ENCODE assay signal across 7 cellular contexts in the genomic region with DNA sequence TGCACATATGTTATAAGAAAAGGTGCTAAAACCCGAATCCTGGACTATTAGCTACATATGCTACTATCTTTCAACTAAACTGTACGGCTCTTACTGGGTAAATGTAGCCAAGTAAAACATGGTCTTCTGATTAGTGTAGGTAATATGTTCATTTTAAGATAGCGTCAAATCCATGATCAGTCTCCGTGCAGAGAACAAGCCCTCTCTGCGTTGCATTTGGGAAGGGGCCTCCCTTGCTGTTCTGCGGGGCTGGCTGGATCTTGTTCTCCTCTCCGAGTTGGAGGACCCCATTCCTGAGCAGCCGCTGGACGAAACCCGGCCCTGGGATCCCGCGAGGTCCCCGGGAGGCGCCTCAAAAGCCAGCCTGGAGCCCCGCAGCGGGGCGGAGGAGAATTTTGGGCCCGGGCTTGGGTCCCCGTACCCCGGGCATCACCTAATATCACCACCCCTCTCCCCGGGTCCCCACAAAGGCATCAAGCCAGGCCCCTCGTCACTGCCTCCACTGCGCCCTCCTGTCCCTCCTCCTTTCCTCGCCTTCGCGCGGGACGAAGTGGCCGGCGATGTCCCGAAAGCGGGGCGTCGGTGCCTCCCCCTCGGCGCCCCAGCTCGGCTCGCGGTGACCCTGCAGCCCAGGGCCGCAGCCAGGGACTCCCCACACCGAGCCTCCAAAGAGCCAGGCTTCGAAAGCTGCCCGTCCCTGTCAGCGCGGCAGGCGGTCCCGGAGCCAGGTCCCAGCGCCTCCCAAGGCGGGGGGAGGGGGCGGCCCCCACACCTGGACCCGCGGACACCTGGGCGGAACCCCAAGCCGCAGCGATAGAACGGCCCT. TPM values are rescaled to one million over a fixed set of nuclear protein-coding genes. Genes with fewer than 3 reads are reported as not detected.
DNase-seq lines count a peak whose midpoint lies in the region; ATAC-seq, FAIRE-seq and TF ChIP-seq lines count a peak whose summit lies in the region.

No MANE protein-coding gene starts in this region.

- WGBS in liver, result 10% methylated on average over 56 of the region's 56 CpGs

- no peak for TF ChIP-seq CTCF in HEK293 (tag by site-specific recombination; IDR thresholded peaks at IDR 0.05)
- TF ChIP-seq CTCF in breast epithelium (IDR thresholded peaks at IDR 0.05), result no peak
- no peak for TF ChIP-seq CTCF in liver (IDR thresholded peaks at IDR 0.05; ENCODE audit: low read depth, low read length, missing input control)
- no peak for TF ChIP-seq CTCF in tibial artery (IDR thresholded peaks at IDR 0.05)

- POLR2A ChIA-PET in HEK293 (lab: Yijun Ruan, JAX), result no interaction called here

- H3K4me3 ChIP-seq in HEK293 (ENCODE audit: low read depth, low read length) (peak overlapping the region; percentile 31), breast epithelium (peak overlapping the region; percentile 25 to 68 (median 51)), liver (ENCODE audit: low read depth in 1 of 3, low read length in 3 of 3) (peak overlapping the region in 2 of 3 donors; percentile 48 to 54), tibial artery (peak overlapping the region; percentile 33 to 46)

- TF ChIP-seq POLR2A in breast epithelium (IDR thresholded peaks at IDR 0.05), result no peak

- ATAC-seq in HG02642 (IDR thresholded peaks at IDR 0.05; ENCODE audit: poor library complexity, unreplicated experiment), result no peak

- FAIRE-seq in urothelium cell line (lab: Jason Lieb, UNC), result no peak

- H3K9me3 ChIP-seq in HEK293 (ENCODE audit: control insufficient read depth, insufficient read depth, low read depth, low read length) (no peaks in the 10 kb centered on the region), breast epithelium (no peaks in the 10 kb centered on the region), liver (ENCODE audit: control insufficient read depth in 4 of 4, low read length in 3 of 4) (no peaks in the 10 kb centered on the region), tibial artery (no peaks in the 10 kb centered on the region)

- intact Hi-C loops in breast epithelium (cut with DNase I; ENCODE audit: low total_unique reads) (no loop called here), tibial artery (cut with DNase I; ENCODE audit: low total_unique reads) (loop anchor here (5.0 kb wide), 1 partner anchor 462 kb away; no protein-coding TSS in a partner anchor)

- no peak for TF ChIP-seq RAD21 in liver (IDR thresholded peaks at IDR 0.05)

- H3K9ac ChIP-seq in liver (ENCODE audit: low read depth in 1 of 2, low read length in 2 of 2), result peak overlapping the region in 1 of 2 donors; percentile 20

- CTCF ChIA-PET in HEK293 (lab: Yijun Ruan, JAX), result interaction anchor here (0.6 to 12.3 kb wide), 29 partner anchors 12 to 987 kb away, joined by 3 to 269 read pairs (median 4); no protein-coding TSS in a partner anchor

- H3K27ac ChIP-seq in HEK293 (ENCODE audit: extremely low read depth, low read depth, low read length) (no peak overlapping the region), breast epithelium (no peak overlapping the region), liver (ENCODE audit: low read depth in 1 of 2, low read length in 2 of 2) (no peak overlapping the region), tibial artery (no peak overlapping the region)

- H3K36me3 ChIP-seq in HEK293 (ENCODE audit: control insufficient read depth in 2 of 2, insufficient read depth in 1 of 2, low read length in 2 of 2) (no peaks in the 10 kb centered on the region), breast epithelium (no peaks in the 10 kb centered on the region), liver (ENCODE audit: control insufficient read depth in 4 of 4, insufficient read depth in 3 of 4, low read depth in 1 of 4, low read length in 3 of 4) (no peaks in the 10 kb centered on the region), tibial artery (no peaks in the 10 kb centered on the region)

- no peaks in the 10 kb centered on the region for H3K4me1 ChIP-seq in HEK293 (ENCODE audit: control insufficient read depth, insufficient read depth, low read length)
- H3K4me1 ChIP-seq in breast epithelium, result no peaks in the 10 kb centered on the region
- peaks cover 7 to 12% (median 9%) of the 10 kb centered on the region in 4 donors for H3K4me1 ChIP-seq in liver (ENCODE audit: control insufficient read depth in 4 of 4, insufficient read depth in 4 of 4, low read length in 3 of 4)
- H3K4me1 ChIP-seq in tibial artery, result peaks cover 0 to 13% (median 9%) of the 10 kb centered on the region in 4 donors

- H3K27me3 ChIP-seq in breast epithelium (peaks cover 0 to 13% of the 10 kb centered on the region in 2 donors), liver (ENCODE audit: control insufficient read depth in 4 of 4, insufficient read depth in 4 of 4, low read length in 3 of 4) (peaks cover 0 to 11% (median 3%) of the 10 kb centered on the region in 4 donors), tibial artery (peaks cover 0 to 40% of the 10 kb centered on the region in 2 donors)

- DNase-seq in breast epithelium (ENCODE audit: low spot score in 2 of 2), result no peak
- DNase-seq in tibial artery, result no peak
- no peak for DNase-seq in urothelium cell line (ENCODE audit: low spot score)
- DNase-seq in NK-92 treated with Interleukin-12 subunit alpha and Interleukin-12 subunit beta, amount 100 ng/mL, for 24 hours (lab: John Stamatoyannopoulos, UW), result no peak

TF ChIP-seq in HEK293, 187 proteins besides CTCF, POLR2A, EP300 and RAD21:
- TF ChIP-seq ZNF146 (tag by site-specific recombination; IDR thresholded peaks at IDR 0.05), result no peak
- no peak for TF ChIP-seq ZNF777 (tag by site-specific recombination; IDR thresholded peaks at IDR 0.05; ENCODE audit: borderline replicate concordance)
- TF ChIP-seq YY1 (tag by site-specific recombination; IDR thresholded peaks at IDR 0.05), result no peak
- TF ChIP-seq, protein P1, sequence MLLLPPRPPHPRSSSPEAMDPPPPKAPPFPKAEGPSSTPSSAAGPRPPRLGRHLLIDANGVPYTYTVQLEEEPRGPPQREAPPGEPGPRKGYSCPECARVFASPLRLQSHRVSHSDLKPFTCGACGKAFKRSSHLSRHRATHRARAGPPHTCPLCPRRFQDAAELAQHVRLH (tag by site-specific recombination; IDR thresholded peaks at IDR 0.05), result no peak
- TF ChIP-seq ZNF266 (tag by site-specific recombination; IDR thresholded peaks at IDR 0.05; ENCODE audit: low read depth), result no peak
- TF ChIP-seq SALL2 (tag by site-specific recombination; IDR thresholded peaks at IDR 0.05; ENCODE audit: borderline replicate concordance), result no peak
- TF ChIP-seq, protein P2, sequence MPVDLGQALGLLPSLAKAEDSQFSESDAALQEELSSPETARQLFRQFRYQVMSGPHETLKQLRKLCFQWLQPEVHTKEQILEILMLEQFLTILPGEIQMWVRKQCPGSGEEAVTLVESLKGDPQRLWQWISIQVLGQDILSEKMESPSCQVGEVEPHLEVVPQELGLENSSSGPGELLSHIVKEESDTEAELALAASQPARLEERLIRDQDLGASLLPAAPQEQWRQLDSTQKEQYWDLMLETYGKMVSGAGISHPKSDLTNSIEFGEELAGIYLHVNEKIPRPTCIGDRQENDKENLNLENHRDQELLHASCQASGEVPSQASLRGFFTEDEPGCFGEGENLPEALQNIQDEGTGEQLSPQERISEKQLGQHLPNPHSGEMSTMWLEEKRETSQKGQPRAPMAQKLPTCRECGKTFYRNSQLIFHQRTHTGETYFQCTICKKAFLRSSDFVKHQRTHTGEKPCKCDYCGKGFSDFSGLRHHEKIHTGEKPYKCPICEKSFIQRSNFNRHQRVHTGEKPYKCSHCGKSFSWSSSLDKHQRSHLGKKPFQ (tag by site-specific recombination; IDR thresholded peaks at IDR 0.05), result no peak

TF ChIP-seq in liver, 16 proteins besides CTCF, POLR2A, EP300 and RAD21 (continues in another document):
- TF ChIP-seq EGR1 (IDR thresholded peaks at IDR 0.05; ENCODE audit: low read depth in 2 of 2) (no peak), FOXA1 (IDR thresholded peaks at IDR 0.05) (no peak), NR2F2 (IDR thresholded peaks at IDR 0.05) (no peak), GABPA (IDR thresholded peaks at IDR 0.05 in 1 of 2, conservative IDR thresholded peaks at IDR 0.05 in 1 of 2) (no peak), YY1 (IDR thresholded peaks at IDR 0.05) (no peak), FOXA2 (IDR thresholded peaks at IDR 0.05) (no peak)
- TF ChIP-seq, protein P3, sequence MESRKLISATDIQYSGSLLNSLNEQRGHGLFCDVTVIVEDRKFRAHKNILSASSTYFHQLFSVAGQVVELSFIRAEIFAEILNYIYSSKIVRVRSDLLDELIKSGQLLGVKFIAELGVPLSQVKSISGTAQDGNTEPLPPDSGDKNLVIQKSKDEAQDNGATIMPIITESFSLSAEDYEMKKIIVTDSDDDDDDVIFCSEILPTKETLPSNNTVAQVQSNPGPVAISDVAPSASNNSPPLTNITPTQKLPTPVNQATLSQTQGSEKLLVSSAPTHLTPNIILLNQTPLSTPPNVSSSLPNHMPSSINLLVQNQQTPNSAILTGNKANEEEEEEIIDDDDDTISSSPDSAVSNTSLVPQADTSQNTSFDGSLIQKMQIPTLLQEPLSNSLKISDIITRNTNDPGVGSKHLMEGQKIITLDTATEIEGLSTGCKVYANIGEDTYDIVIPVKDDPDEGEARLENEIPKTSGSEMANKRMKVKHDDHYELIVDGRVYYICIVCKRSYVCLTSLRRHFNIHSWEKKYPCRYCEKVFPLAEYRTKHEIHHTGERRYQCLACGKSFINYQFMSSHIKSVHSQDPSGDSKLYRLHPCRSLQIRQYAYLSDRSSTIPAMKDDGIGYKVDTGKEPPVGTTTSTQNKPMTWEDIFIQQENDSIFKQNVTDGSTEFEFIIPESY (IDR thresholded peaks at IDR 0.05), result no peak
- TF ChIP-seq, protein P4, sequence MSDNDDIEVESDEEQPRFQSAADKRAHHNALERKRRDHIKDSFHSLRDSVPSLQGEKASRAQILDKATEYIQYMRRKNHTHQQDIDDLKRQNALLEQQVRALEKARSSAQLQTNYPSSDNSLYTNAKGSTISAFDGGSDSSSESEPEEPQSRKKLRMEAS (IDR thresholded peaks at IDR 0.05), result no peak

RNA-seq across cellular contexts. Expression of a gene that starts 54.5 kb away (rescaled TPM):
- total RNA-seq in breast epithelium (10 to 100 TPM; 35.0 to 60.6 (median 46.9) TPM), liver (10 to 100 TPM; 20.7 to 36.4 TPM)
- polyA plus RNA-seq in liver, result 10 to 100 TPM; 12.2 to 17.0 TPM
